11 cellular contexts compared by ENCODE assay signal in genomic region chr1:234589854-234590620, GRCh38. TPM values are rescaled to one million over a fixed set of nuclear protein-coding genes. Genes with fewer than 3 reads are reported as not detected.
DNase-seq lines count a peak whose midpoint lies in the region; ATAC-seq, FAIRE-seq and TF ChIP-seq lines count a peak whose summit lies in the region.
"Had no signal": no experiment of that assay in that cellular context is flagged by ENCODE, and none has a peak within 500 bp of the region (broad histone marks: within the 10 kb centered on the region; RNA-seq: fewer than 3 reads in every experiment).

No MANE protein-coding gene starts in this region.

- WGBS in HepG2 (ENCODE audit: low lambda C conversion rate), result 39% methylated on average over 7 of the region's 7 CpGs
- WGBS in right lobe of liver (ENCODE audit: insufficient coverage, low coverage, low lambda C conversion rate, missing lambda C conversion rate), result 89% methylated on average over 5 of the region's 7 CpGs

- no peak overlapping the region for H3K4me3 Mint-ChIP-seq in activated CD4-positive, alpha-beta T cell treated with anti-CD3 and anti-CD28 coated beads for 36 hours
- no peak overlapping the region for H3K4me3 Mint-ChIP-seq in endothelial cell (ENCODE audit: unreplicated experiment)
- H3K4me3 Mint-ChIP-seq: activated naive CD8-positive, alpha-beta T cell treated with anti-CD3 and anti-CD28 coated beads, Interleukin-2, amount 10 ng/mL, durations not matched to agents 7 days and 5 days; type B pancreatic cell had no signal

- ATAC-seq in HepG2 (no peak; the same call in 2 of the 3 replicates), right lobe of liver (no peak)
- ATAC-seq in activated CD4-positive, alpha-beta T cell treated with anti-CD3 and anti-CD28 coated beads for 36 hours, result no peak

- H3K36me3 ChIP-seq in HepG2 (replicated peaks in 1 of 2; ENCODE audit: control insufficient read depth in 1 of 2, insufficient read depth in 2 of 2, low read length in 2 of 2) (no peaks in the 10 kb centered on the region), right lobe of liver (no peaks in the 10 kb centered on the region)

- intact Hi-C loops in HepG2 (cut with micrococcal nuclease; ENCODE audit: unreplicated experiment), result no loop called here
- intact Hi-C loops in right lobe of liver (cut with DNase I), result loop anchor here (10.0 kb wide), 2 partner anchors 45 to 95 kb away; no protein-coding TSS in a partner anchor
- intact Hi-C loops in activated CD4-positive, alpha-beta T cell treated with anti-CD3 and anti-CD28 coated beads for 36 hours (cut with DNase I, micrococcal nuclease), result no loop called here

- CTCF ChIA-PET in HepG2 (lab: Yijun Ruan, JAX; ENCODE audit: low intra/inter-chr PET ratio, low total read pairs), result no interaction called here
- CTCF ChIA-PET in activated CD4-positive, alpha-beta T cell treated with anti-CD3 and anti-CD28 coated beads for 36 hours (lab: Charles Lee), result no interaction called here

- H3K79me2 ChIP-seq in HepG2 (ENCODE audit: insufficient read depth, low read length), result no peaks in the 10 kb centered on the region

- H4K20me1 ChIP-seq in HepG2 (ENCODE audit: insufficient read depth, low read length), result no peaks in the 10 kb centered on the region

- H3K4me1 Mint-ChIP-seq in activated CD4-positive, alpha-beta T cell treated with anti-CD3 and anti-CD28 coated beads for 36 hours, result peaks cover 9% of the 10 kb centered on the region
- H3K4me1 Mint-ChIP-seq in endothelial cell (ENCODE audit: unreplicated experiment), result peaks cover 5% of the 10 kb centered on the region

- DNase-seq in HepG2 (ENCODE audit: low spot score) (no peak), right lobe of liver (no peak), choroid plexus epithelial cell (ENCODE audit: low read depth) (peak; percentile 43), kidney glomerular epithelial cell (lab: John Stamatoyannopoulos, UW) (peak; percentile 6), NCI-H345 treated with DMSO at 0.1 percent for 48 hours (lab: John Stamatoyannopoulos, UW; ENCODE audit: unreplicated experiment) (no peak), SK-N-DZ (ENCODE audit: low spot score) (no peak), endothelial cell (ENCODE audit: low spot score) (no peak)
- no peak for DNase-seq in activated CD4-positive, alpha-beta T cell treated with anti-CD3 and anti-CD28 coated beads for 36 hours
- DNase-seq: activated naive CD8-positive, alpha-beta T cell treated with anti-CD3 and anti-CD28 coated beads, Interleukin-2, amount 10 ng/mL, durations not matched to agents 7 days and 5 days; NCI-H69 had no signal

- no peak for FAIRE-seq in HepG2 (lab: Jason Lieb, UNC)

- H3K4me1 ChIP-seq in HepG2 (ENCODE audit: insufficient read depth, low read length), result peaks cover 10% of the 10 kb centered on the region; the same call in 1 of the 2 replicates
- H3K4me1 ChIP-seq in right lobe of liver, result no peaks in the 10 kb centered on the region

- no peak for TF ChIP-seq EP300 in HepG2 (IDR thresholded peaks at IDR 0.05; ENCODE audit: low read depth in 2 of 2, low read length in 2 of 2)
- TF ChIP-seq EP300 in HepG2 (CRISPR knock-in tag; IDR thresholded peaks at IDR 0.05; ENCODE audit: borderline replicate concordance), result no peak

- H3K4me3 ChIP-seq in HepG2 (replicated peaks in 1 of 3; ENCODE audit: insufficient read depth in 1 of 3, low read depth in 2 of 3, low read length in 3 of 3) (no peak overlapping the region), right lobe of liver (no peak overlapping the region), choroid plexus epithelial cell (ENCODE audit: low read depth, low read length) (no peak overlapping the region)

- H3K9me3 ChIP-seq in HepG2 (ENCODE audit: low read length) (no peaks in the 10 kb centered on the region), right lobe of liver (no peaks in the 10 kb centered on the region)

- in situ Hi-C loops in HepG2 (cut with HindIII; ENCODE audit: extremely low pct_ligation_motif_present, low pct_unique_long_range_greater_than_20kb), result no loop called here

- H3K9me3 Mint-ChIP-seq in activated CD4-positive, alpha-beta T cell treated with anti-CD3 and anti-CD28 coated beads for 36 hours (ENCODE audit: low read depth), result no peaks in the 10 kb centered on the region
- H3K9me3 Mint-ChIP-seq in endothelial cell (ENCODE audit: unreplicated experiment), result peaks cover 5% of the 10 kb centered on the region
- H3K9me3 Mint-ChIP-seq: activated naive CD8-positive, alpha-beta T cell treated with anti-CD3 and anti-CD28 coated beads, Interleukin-2, amount 10 ng/mL, durations not matched to agents 7 days and 5 days had no signal

- TF ChIP-seq CTCF in HepG2 (CRISPR knock-in tag; IDR thresholded peaks at IDR 0.05) (no peak), right lobe of liver (IDR thresholded peaks at IDR 0.05) (no peak), choroid plexus epithelial cell (conservative IDR thresholded peaks at IDR 0.05; ENCODE audit: low read depth, low read length) (no peak), endothelial cell (IDR thresholded peaks at IDR 0.05; ENCODE audit: unreplicated experiment) (no peak)

- no peak overlapping the region for H2AFZ ChIP-seq in HepG2 (ENCODE audit: low read length)

- no peaks in the 10 kb centered on the region for H3K36me3 Mint-ChIP-seq in activated CD4-positive, alpha-beta T cell treated with anti-CD3 and anti-CD28 coated beads for 36 hours (ENCODE audit: low read depth)
- peaks cover 9% of the 10 kb centered on the region for H3K36me3 Mint-ChIP-seq in endothelial cell (ENCODE audit: low read depth, unreplicated experiment)
- H3K36me3 Mint-ChIP-seq: activated naive CD8-positive, alpha-beta T cell treated with anti-CD3 and anti-CD28 coated beads, Interleukin-2, amount 10 ng/mL, durations not matched to agents 7 days and 5 days; type B pancreatic cell had no signal

- TF ChIP-seq RAD21 in HepG2 (CRISPR knock-in tag; IDR thresholded peaks at IDR 0.05), result no peak

- no peak overlapping the region for H3K27ac Mint-ChIP-seq in activated CD4-positive, alpha-beta T cell treated with anti-CD3 and anti-CD28 coated beads for 36 hours
- H3K27ac Mint-ChIP-seq in endothelial cell (ENCODE audit: unreplicated experiment), result no peak overlapping the region
- H3K27ac Mint-ChIP-seq: activated naive CD8-positive, alpha-beta T cell treated with anti-CD3 and anti-CD28 coated beads, Interleukin-2, amount 10 ng/mL, durations not matched to agents 7 days and 5 days; type B pancreatic cell had no signal

- no TSS peak for BruUV-seq in HepG2 (replicated peaks; lab: Mats Ljungman, UMichigan)

- H3K27ac ChIP-seq in HepG2 (ENCODE audit: extremely low read length, insufficient read depth, low read length) (no peak overlapping the region), right lobe of liver (no peak overlapping the region)

- TF ChIP-seq POLR2A in HepG2 (IDR thresholded peaks at IDR 0.05; ENCODE audit: insufficient read depth in 1 of 2, low read depth in 2 of 2, low read length in 2 of 2) (no peak), right lobe of liver (IDR thresholded peaks at IDR 0.05) (no peak)

- H3K27me3 ChIP-seq in HepG2 (ENCODE audit: control insufficient read depth in 1 of 2, insufficient read depth in 2 of 2, low read length in 2 of 2), result peaks cover 3% of the 10 kb centered on the region in 2 experiments; a peak in 2 of 5 replicates
- no peaks in the 10 kb centered on the region for H3K27me3 ChIP-seq in right lobe of liver

- H3K27me3 Mint-ChIP-seq in activated CD4-positive, alpha-beta T cell treated with anti-CD3 and anti-CD28 coated beads for 36 hours, result peaks cover 3% of the 10 kb centered on the region
- peaks cover 6% of the 10 kb centered on the region for H3K27me3 Mint-ChIP-seq in endothelial cell (ENCODE audit: unreplicated experiment)
- H3K27me3 Mint-ChIP-seq: type B pancreatic cell had no signal

- no peak overlapping the region for H3K9ac ChIP-seq in HepG2 (ENCODE audit: insufficient read depth, low read depth, low read length)

- no peak overlapping the region for H3K4me2 ChIP-seq in HepG2 (ENCODE audit: low read depth, low read length)

- POLR2A ChIA-PET in HepG2 (lab: Yijun Ruan, JAX), result no interaction called here
- POLR2A ChIA-PET in activated CD4-positive, alpha-beta T cell treated with anti-CD3 and anti-CD28 coated beads for 36 hours (lab: Charles Lee), result no interaction called here

TF ChIP-seq in HepG2, 621 proteins besides CTCF, POLR2A, EP300 and RAD21 (continues in another document):
- peak; percentile 47 for TF ChIP-seq NFYC (CRISPR knock-in tag; IDR thresholded peaks at IDR 0.05)
- TF ChIP-seq MAZ (IDR thresholded peaks at IDR 0.05; ENCODE audit: borderline replicate concordance, low read depth, low read length), result no peak
- no peak for TF ChIP-seq MAZ (CRISPR knock-in tag; IDR thresholded peaks at IDR 0.05; ENCODE audit: low read depth)
- no peak for TF ChIP-seq IRF2 (CRISPR knock-in tag; IDR thresholded peaks at IDR 0.05)

RNA-seq across cellular contexts. Expression of gene IRF2BP2, which starts 19.9 kb away (rescaled TPM):
- 127 and 147 TPM in 2 replicates for total RNA-seq in HepG2 (2016; rRNA removed; fragmentation: Illumina TruSeq; extraction: Trizol)
- 25.1 and 26.8 TPM in 2 replicates for total RNA-seq in HepG2 (2016; cell fraction: cytosol; rRNA removed; fragmentation: Illumina TruSeq; extraction: Trizol; ENCODE audit: low read depth)
- total RNA-seq in HepG2 (2016; cell fraction: insoluble cytoplasmic fraction; rRNA removed; fragmentation: Illumina TruSeq; extraction: Trizol), result 104 and 154 TPM in 2 replicates
- 85.2 and 85.5 TPM in 2 replicates for total RNA-seq in HepG2 (2016; cell fraction: membrane; rRNA removed; fragmentation: Illumina TruSeq; extraction: Trizol)
- total RNA-seq in HepG2 (2016; cell fraction: nucleus; rRNA removed; fragmentation: Illumina TruSeq; extraction: Trizol), result 132 and 141 TPM in 2 replicates
- polyA plus RNA-seq in HepG2 (2011; rRNA removed), result 140 and 180 TPM in 2 replicates
- polyA plus RNA-seq in HepG2 (2011; cell fraction: cytosol; rRNA removed), result 82.1 and 111 TPM in 2 replicates
- 491 and 557 TPM in 2 replicates for polyA plus RNA-seq in HepG2 (2011; cell fraction: nucleus; rRNA removed)
- 136 and 153 TPM in 2 replicates for polyA plus RNA-seq in HepG2 (2012)
- polyA plus RNA-seq in HepG2 (2016; cell fraction: cytosol; fragmentation: Illumina TruSeq; extraction: Trizol; ENCODE audit: low read depth), result 22.4 and 23.1 TPM in 2 replicates
- polyA plus RNA-seq in HepG2 (2016; cell fraction: insoluble cytoplasmic fraction; fragmentation: Illumina TruSeq; extraction: Trizol; ENCODE audit: low read depth), result 127 and 168 TPM in 2 replicates
- 58.5 and 65.6 TPM in 2 replicates for polyA plus RNA-seq in HepG2 (2016; cell fraction: membrane; fragmentation: Illumina TruSeq; extraction: Trizol; ENCODE audit: low read depth)
- 293 and 322 TPM in 2 replicates for polyA plus RNA-seq in HepG2 (2016; cell fraction: nucleus; fragmentation: Illumina TruSeq; extraction: Trizol; ENCODE audit: insufficient read depth, low read depth)
- 43.4 and 196 TPM in 2 replicates for polyA minus RNA-seq in HepG2 (2011; rRNA and poly(A)+ RNA removed; ENCODE audit: low replicate concordance)
- 155 and 170 TPM in 2 replicates for polyA minus RNA-seq in HepG2 (2011; cell fraction: cytosol; rRNA and poly(A)+ RNA removed)
- 115 and 118 TPM in 2 replicates for polyA minus RNA-seq in HepG2 (2011; cell fraction: nucleus; rRNA and poly(A)+ RNA removed)
- total RNA-seq in right lobe of liver, result 10 to 100 TPM; 35.3 to 93.2 (median 56.8) TPM
- 100 to 1,000 TPM; 132 to 200 TPM for total RNA-seq in activated CD4-positive, alpha-beta T cell treated with anti-CD3 and anti-CD28 coated beads for 36 hours
- 32.0 and 33.3 TPM in 2 replicates for polyA plus RNA-seq in SK-N-DZ (2014; cell fraction: cytosol; rRNA removed)
- 24.3 and 26.1 TPM in 2 replicates for polyA plus RNA-seq in SK-N-DZ (2014; cell fraction: nucleus; rRNA removed)
- total RNA-seq in endothelial cell (ENCODE audit: unreplicated experiment), result 158 TPM

Comparison
In these comparisons a context has a peak if more than half of its experiments do, and no peak if none do; other contexts are left out.
1. intact Hi-C loops: an anchor here in right lobe of liver (10.0 kb wide); none called in HepG2 and activated CD4-positive, alpha-beta T cell treated with anti-CD3 and anti-CD28 coated beads for 36 hours.
2. DNase-seq: peak in choroid plexus epithelial cell (single experiment) and kidney glomerular epithelial cell (single experiment); none in HepG2 (single experiment), right lobe of liver (0 of 3), activated CD4-positive, alpha-beta T cell treated with anti-CD3 and anti-CD28 coated beads for 36 hours (single experiment), NCI-H345 treated with DMSO at 0.1 percent for 48 hours (single experiment), SK-N-DZ (single experiment) and endothelial cell (single experiment).